Comparison of ENCODE assay signal across 18 cellular contexts in the genomic region with DNA sequence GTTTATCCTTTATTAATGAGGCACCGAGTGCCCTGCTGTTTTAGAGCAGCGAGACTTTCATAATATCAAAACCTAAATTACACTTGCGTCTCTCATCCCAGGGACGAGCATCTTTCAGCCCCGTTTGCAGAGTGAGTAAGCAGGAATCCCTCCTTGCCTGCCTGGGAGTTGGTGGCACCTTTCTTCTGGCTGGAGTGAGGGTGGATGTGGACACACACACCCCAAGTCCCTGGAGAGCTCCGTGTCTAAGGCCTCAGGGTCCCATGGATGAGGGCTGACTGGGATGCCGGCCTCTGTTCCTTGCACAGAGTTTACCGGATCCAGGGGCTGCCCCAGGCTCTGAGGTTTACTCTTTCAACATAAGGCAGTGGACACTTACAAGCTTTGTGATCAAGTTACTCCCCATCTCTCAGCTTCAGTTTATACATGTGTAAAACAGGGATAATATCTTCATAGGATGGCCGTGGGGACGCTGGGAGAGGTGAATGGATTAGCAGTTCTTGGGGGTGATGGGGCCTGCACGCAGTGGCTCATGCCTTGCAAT.
"Had no signal": no experiment of that assay in that cellular context is flagged by ENCODE, and none has a peak within 500 bp of the region (broad histone marks: within the 10 kb centered on the region; RNA-seq: fewer than 3 reads in every experiment).

No MANE protein-coding gene starts in this region.

- H3K36me3 ChIP-seq: ovary, SJCRH30, transverse colon had no signal

- H3K27ac ChIP-seq: foreskin keratinocyte, ovary, SJCRH30, transverse colon had no signal

- H3K4me3 ChIP-seq: ovary, SJCRH30, transverse colon had no signal

- H3K27me3 ChIP-seq: SJCRH30 had no signal

- H3K4me1 ChIP-seq: foreskin keratinocyte had no signal

- DNase-seq: activated CD4-positive, alpha-beta T cell treated with anti-CD3 and anti-CD28 coated beads, Interleukin-2, amount 50 U/mL, for 1 hour; activated T-cell treated with anti-CD3 and anti-CD28 coated beads, Interleukin-2, amount 50 U/mL, for 1 hour; caudate nucleus; cortex of kidney; effector CD8-positive, alpha-beta T cell; foreskin keratinocyte; glutamatergic neuron; kidney glomerular epithelial cell; left ventricle myocardium superior; ovary; substantia nigra; transverse colon had no signal

- ATAC-seq: activated CD4-positive, CD25-positive, alpha-beta regulatory T cell treated with anti-CD3 and anti-CD28 coated beads, Interleukin-2, amount 50 U/mL, for 24 hours; activated naive CD4-positive, alpha-beta T cell treated with anti-CD3 and anti-CD28 coated beads, Interleukin-2, amount 50 U/mL, for 72 hours; foreskin keratinocyte; left ventricle myocardium superior; stimulated activated memory B cell treated with anti-CD40 and anti-IgM and Interleukin-4, amounts not matched to agents 10 μg/mL and 1 μg/mL and 100 μg/mL, for 72 hours had no signal

- H3K9me3 Mint-ChIP-seq: activated naive CD4-positive, alpha-beta T cell treated with anti-CD3 and anti-CD28 coated beads, Interleukin-2, amount 50 U/mL, for 72 hours; activated T-helper 2 cell treated with anti-CD3 and anti-CD28 coated beads, Interferon-gamma antibody, Interleukin-2, Interleukin-4, amounts not matched to agents 10 μg/mL and 5 μg/mL and 100 μg/mL, durations not matched to agents 14 hours and 24 hours and 36 hours; memory B cell; stimulated activated memory B cell treated with anti-CD40 and anti-IgM and Interleukin-4, amounts not matched to agents 10 μg/mL and 1 μg/mL and 100 μg/mL, for 72 hours had no signal

- H3K27ac Mint-ChIP-seq: activated naive CD4-positive, alpha-beta T cell treated with anti-CD3 and anti-CD28 coated beads, Interleukin-2, amount 50 U/mL, for 72 hours; activated T-helper 2 cell treated with anti-CD3 and anti-CD28 coated beads, Interferon-gamma antibody, Interleukin-2, Interleukin-4, amounts not matched to agents 10 μg/mL and 5 μg/mL and 100 μg/mL, durations not matched to agents 14 hours and 24 hours and 36 hours; memory B cell; stimulated activated memory B cell treated with anti-CD40 and anti-IgM and Interleukin-4, amounts not matched to agents 10 μg/mL and 1 μg/mL and 100 μg/mL, for 72 hours had no signal

- H3K4me3 Mint-ChIP-seq: memory B cell; stimulated activated memory B cell treated with anti-CD40 and anti-IgM and Interleukin-4, amounts not matched to agents 10 μg/mL and 1 μg/mL and 100 μg/mL, for 72 hours had no signal

- H3K36me3 Mint-ChIP-seq: activated naive CD4-positive, alpha-beta T cell treated with anti-CD3 and anti-CD28 coated beads, Interleukin-2, amount 50 U/mL, for 72 hours; memory B cell; stimulated activated memory B cell treated with anti-CD40 and anti-IgM and Interleukin-4, amounts not matched to agents 10 μg/mL and 1 μg/mL and 100 μg/mL, for 72 hours had no signal
